Comparison of ENCODE assay signal across 15 cellular contexts in genomic region chr10:43385412-43386004, GRCh38. TPM values are rescaled to one million over a fixed set of nuclear protein-coding genes. Genes with fewer than 3 reads are reported as not detected.
"Had no signal": no experiment of that assay in that cellular context is flagged by ENCODE, and none has a peak within 500 bp of the region (broad histone marks: within the 10 kb centered on the region; RNA-seq: fewer than 3 reads in every experiment).

No MANE protein-coding gene starts in this region.

- DNase-seq: activated CD4-positive, CD25-positive, alpha-beta regulatory T cell treated with anti-CD3 and anti-CD28 coated beads, Interleukin-2, amount 50 U/mL, for 72 hours; activated CD8-positive, alpha-beta T cell treated with anti-CD3 and anti-CD28 coated beads for 36 hours; glutamatergic neuron; naive B cell; uterus had no signal

- H3K9me3 ChIP-seq: ascending aorta, esophagus muscularis mucosa, right atrium auricular region, tibial artery, uterus had no signal

- H3K4me3 Mint-ChIP-seq: activated CD8-positive, alpha-beta T cell treated with anti-CD3 and anti-CD28 coated beads for 36 hours; naive B cell; stimulated activated memory B cell treated with anti-CD40 and anti-IgM and Interleukin-4, amounts not matched to agents 10 μg/mL and 1 μg/mL and 100 μg/mL, for 72 hours; T-helper 2 cell treated with Interferon-gamma antibody and Interleukin-4, amounts not matched to agents 5 μg/mL and 100 μg/mL, for 36 hours had no signal

- ATAC-seq: activated CD8-positive, alpha-beta T cell treated with anti-CD3 and anti-CD28 coated beads for 36 hours; stimulated activated memory B cell treated with anti-CD40 and anti-IgM and Interleukin-4, amounts not matched to agents 10 μg/mL and 1 μg/mL and 100 μg/mL, for 72 hours had no signal

- H3K27me3 Mint-ChIP-seq: activated CD8-positive, alpha-beta T cell treated with anti-CD3 and anti-CD28 coated beads for 36 hours; naive B cell; stimulated activated memory B cell treated with anti-CD40 and anti-IgM and Interleukin-4, amounts not matched to agents 10 μg/mL and 1 μg/mL and 100 μg/mL, for 72 hours had no signal

- H3K27me3 ChIP-seq: ascending aorta, esophagus muscularis mucosa, right atrium auricular region, tibial artery, uterus had no signal

- H3K4me3 ChIP-seq: ascending aorta, esophagus muscularis mucosa, lung, right atrium auricular region, smooth muscle cell, tibial artery, uterus had no signal

- H3K27ac ChIP-seq: ascending aorta, esophagus muscularis mucosa, right atrium auricular region, tibial artery, uterus had no signal

- H3K4me1 ChIP-seq: ascending aorta, tibial artery, uterus had no signal

- H3K27ac Mint-ChIP-seq: T-helper 2 cell treated with Interferon-gamma antibody and Interleukin-4, amounts not matched to agents 5 μg/mL and 100 μg/mL, for 36 hours had no signal

- H3K36me3 ChIP-seq: uterus had no signal

- H3K9me3 Mint-ChIP-seq: activated CD8-positive, alpha-beta T cell treated with anti-CD3 and anti-CD28 coated beads for 36 hours; naive B cell; stimulated activated memory B cell treated with anti-CD40 and anti-IgM and Interleukin-4, amounts not matched to agents 10 μg/mL and 1 μg/mL and 100 μg/mL, for 72 hours; T-helper 2 cell treated with Interferon-gamma antibody and Interleukin-4, amounts not matched to agents 5 μg/mL and 100 μg/mL, for 36 hours had no signal

RNA-seq across cellular contexts. Expression of gene FXYD4, which starts 14.1 kb away (rescaled TPM):
- total RNA-seq: activated CD8-positive, alpha-beta T cell treated with anti-CD3 and anti-CD28 coated beads for 36 hours; ascending aorta; bronchial epithelial cell; esophagus muscularis mucosa; fibroblast of villous mesenchyme; right atrium auricular region; smooth muscle cell; uterus had no signal
- polyA plus RNA-seq: smooth muscle cell had no signal
